1 cellular context compared by ENCODE assay signal in the genomic region with DNA sequence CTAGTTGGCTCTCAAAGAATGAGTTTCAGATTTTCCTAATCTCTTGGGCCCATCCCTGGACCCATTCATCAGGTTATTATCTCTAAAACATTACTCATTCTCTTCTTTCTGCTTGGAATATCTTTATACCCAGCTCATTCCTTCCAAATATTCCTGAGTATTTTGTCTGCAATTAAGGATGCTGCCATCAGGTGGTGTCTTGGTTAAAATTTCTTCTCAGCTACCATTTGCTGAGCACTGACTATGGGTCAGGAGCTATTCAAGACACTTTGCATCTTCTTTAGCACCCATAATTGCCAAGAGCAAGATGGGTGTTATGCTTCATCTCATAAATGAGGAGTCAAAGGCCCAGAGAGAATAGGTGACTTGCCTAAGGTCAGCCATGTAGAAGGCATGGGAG.
TF ChIP-seq lines count a peak whose summit lies in the region.

No MANE protein-coding gene starts in this region.

TF ChIP-seq in GM23338, 12 proteins besides CTCF, POLR2A, EP300 and RAD21 (continued from another document):
- TF ChIP-seq, protein P1, sequence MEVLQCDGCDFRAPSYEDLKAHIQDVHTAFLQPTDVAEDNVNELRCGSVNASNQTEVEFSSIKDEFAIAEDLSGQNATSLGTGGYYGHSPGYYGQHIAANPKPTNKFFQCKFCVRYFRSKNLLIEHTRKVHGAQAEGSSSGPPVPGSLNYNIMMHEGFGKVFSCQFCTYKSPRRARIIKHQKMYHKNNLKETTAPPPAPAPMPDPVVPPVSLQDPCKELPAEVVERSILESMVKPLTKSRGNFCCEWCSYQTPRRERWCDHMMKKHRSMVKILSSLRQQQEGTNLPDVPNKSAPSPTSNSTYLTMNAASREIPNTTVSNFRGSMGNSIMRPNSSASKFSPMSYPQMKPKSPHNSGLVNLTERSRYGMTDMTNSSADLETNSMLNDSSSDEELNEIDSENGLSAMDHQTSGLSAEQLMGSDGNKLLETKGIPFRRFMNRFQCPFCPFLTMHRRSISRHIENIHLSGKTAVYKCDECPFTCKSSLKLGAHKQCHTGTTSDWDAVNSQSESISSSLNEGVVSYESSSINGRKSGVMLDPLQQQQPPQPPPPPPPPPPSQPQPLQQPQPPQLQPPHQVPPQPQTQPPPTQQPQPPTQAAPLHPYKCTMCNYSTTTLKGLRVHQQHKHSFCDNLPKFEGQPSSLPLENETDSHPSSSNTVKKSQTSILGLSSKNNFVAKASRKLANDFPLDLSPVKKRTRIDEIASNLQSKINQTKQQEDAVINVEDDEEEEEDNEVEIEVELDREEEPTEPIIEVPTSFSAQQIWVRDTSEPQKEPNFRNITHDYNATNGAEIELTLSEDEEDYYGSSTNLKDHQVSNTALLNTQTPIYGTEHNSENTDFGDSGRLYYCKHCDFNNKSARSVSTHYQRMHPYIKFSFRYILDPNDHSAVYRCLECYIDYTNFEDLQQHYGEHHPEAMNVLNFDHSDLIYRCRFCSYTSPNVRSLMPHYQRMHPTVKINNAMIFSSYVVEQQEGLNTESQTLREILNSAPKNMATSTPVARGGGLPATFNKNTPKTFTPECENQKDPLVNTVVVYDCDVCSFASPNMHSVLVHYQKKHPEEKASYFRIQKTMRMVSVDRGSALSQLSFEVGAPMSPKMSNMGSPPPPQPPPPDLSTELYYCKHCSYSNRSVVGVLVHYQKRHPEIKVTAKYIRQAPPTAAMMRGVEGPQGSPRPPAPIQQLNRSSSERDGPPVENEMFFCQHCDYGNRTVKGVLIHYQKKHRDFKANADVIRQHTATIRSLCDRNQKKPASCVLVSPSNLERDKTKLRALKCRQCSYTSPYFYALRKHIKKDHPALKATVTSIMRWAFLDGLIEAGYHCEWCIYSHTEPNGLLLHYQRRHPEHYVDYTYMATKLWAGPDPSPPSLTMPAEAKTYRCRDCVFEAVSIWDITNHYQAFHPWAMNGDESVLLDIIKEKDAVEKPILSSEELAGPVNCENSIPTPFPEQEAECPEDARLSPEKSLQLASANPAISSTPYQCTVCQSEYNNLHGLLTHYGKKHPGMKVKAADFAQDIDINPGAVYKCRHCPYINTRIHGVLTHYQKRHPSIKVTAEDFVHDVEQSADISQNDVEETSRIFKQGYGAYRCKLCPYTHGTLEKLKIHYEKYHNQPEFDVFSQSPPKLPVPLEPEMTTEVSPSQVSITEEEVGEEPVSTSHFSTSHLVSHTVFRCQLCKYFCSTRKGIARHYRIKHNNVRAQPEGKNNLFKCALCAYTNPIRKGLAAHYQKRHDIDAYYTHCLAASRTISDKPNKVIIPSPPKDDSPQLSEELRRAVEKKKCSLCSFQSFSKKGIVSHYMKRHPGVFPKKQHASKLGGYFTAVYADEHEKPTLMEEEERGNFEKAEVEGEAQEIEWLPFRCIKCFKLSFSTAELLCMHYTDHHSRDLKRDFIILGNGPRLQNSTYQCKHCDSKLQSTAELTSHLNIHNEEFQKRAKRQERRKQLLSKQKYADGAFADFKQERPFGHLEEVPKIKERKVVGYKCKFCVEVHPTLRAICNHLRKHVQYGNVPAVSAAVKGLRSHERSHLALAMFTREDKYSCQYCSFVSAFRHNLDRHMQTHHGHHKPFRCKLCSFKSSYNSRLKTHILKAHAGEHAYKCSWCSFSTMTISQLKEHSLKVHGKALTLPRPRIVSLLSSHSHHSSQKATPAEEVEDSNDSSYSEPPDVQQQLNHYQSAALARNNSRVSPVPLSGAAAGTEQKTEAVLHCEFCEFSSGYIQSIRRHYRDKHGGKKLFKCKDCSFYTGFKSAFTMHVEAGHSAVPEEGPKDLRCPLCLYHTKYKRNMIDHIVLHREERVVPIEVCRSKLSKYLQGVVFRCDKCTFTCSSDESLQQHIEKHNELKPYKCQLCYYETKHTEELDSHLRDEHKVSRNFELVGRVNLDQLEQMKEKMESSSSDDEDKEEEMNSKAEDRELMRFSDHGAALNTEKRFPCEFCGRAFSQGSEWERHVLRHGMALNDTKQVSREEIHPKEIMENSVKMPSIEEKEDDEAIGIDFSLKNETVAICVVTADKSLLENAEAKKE (CRISPR knock-in tag; IDR thresholded peaks at IDR 0.05), result no peak
- TF ChIP-seq, protein P2, sequence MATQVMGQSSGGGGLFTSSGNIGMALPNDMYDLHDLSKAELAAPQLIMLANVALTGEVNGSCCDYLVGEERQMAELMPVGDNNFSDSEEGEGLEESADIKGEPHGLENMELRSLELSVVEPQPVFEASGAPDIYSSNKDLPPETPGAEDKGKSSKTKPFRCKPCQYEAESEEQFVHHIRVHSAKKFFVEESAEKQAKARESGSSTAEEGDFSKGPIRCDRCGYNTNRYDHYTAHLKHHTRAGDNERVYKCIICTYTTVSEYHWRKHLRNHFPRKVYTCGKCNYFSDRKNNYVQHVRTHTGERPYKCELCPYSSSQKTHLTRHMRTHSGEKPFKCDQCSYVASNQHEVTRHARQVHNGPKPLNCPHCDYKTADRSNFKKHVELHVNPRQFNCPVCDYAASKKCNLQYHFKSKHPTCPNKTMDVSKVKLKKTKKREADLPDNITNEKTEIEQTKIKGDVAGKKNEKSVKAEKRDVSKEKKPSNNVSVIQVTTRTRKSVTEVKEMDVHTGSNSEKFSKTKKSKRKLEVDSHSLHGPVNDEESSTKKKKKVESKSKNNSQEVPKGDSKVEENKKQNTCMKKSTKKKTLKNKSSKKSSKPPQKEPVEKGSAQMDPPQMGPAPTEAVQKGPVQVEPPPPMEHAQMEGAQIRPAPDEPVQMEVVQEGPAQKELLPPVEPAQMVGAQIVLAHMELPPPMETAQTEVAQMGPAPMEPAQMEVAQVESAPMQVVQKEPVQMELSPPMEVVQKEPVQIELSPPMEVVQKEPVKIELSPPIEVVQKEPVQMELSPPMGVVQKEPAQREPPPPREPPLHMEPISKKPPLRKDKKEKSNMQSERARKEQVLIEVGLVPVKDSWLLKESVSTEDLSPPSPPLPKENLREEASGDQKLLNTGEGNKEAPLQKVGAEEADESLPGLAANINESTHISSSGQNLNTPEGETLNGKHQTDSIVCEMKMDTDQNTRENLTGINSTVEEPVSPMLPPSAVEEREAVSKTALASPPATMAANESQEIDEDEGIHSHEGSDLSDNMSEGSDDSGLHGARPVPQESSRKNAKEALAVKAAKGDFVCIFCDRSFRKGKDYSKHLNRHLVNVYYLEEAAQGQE (IDR thresholded peaks at IDR 0.05; ENCODE audit: unreplicated experiment), result no peak
- TF ChIP-seq CREB1 (CRISPR knock-in tag; IDR thresholded peaks at IDR 0.05; ENCODE audit: low read depth) (no peak), ZNF331 (CRISPR knock-in tag; IDR thresholded peaks at IDR 0.05; ENCODE audit: low read depth) (no peak), EZH2 (IDR thresholded peaks at IDR 0.05; ENCODE audit: low read depth, unreplicated experiment) (no peak), POLR2AphosphoS5 (IDR thresholded peaks at IDR 0.05; ENCODE audit: low read depth) (no peak)
- TF ChIP-seq, protein P3, sequence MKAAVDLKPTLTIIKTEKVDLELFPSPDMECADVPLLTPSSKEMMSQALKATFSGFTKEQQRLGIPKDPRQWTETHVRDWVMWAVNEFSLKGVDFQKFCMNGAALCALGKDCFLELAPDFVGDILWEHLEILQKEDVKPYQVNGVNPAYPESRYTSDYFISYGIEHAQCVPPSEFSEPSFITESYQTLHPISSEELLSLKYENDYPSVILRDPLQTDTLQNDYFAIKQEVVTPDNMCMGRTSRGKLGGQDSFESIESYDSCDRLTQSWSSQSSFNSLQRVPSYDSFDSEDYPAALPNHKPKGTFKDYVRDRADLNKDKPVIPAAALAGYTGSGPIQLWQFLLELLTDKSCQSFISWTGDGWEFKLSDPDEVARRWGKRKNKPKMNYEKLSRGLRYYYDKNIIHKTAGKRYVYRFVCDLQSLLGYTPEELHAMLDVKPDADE (IDR thresholded peaks at IDR 0.05), result no peak
